In the genomic region with DNA sequence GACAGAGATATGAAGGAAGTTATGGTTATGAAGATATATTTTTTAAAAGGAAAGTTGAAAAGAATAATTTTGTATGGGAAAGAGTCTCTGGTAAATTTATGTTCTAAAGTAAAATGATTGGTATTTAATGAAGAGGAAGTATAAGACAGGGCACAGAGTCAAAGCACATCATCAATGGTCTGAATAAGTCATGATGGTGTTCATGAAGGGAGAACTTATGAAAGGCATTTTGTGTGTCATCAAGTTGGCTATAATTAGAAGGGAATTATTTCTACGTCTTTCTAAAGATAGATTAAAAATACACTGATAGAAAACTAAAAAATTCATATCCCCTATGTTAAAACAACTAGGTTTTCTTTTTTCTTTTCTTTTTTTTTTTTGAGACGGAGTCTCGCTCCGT, we compare ENCODE assay signal across 1 cellular context.
TF ChIP-seq lines count a peak whose summit lies in the region.

No MANE protein-coding gene starts in this region.

TF ChIP-seq in IMR-90, 13 proteins besides CTCF, POLR2A, EP300 and RAD21:
- TF ChIP-seq RCOR1 (IDR thresholded peaks at IDR 0.05; ENCODE audit: insufficient replicate concordance, low read length) (no peak), RFX5 (IDR thresholded peaks at IDR 0.05; ENCODE audit: low read depth, low read length) (no peak), NFE2L2 (IDR thresholded peaks at IDR 0.05; ENCODE audit: low read depth, low read length) (no peak), MXI1 (IDR thresholded peaks at IDR 0.05; ENCODE audit: borderline replicate concordance, low read depth, low read length) (no peak), FOS (IDR thresholded peaks at IDR 0.05; ENCODE audit: low read depth, low read length) (no peak), MAZ (IDR thresholded peaks at IDR 0.05; ENCODE audit: borderline replicate concordance, low read depth, low read length) (no peak), SMC3 (IDR thresholded peaks at IDR 0.05; ENCODE audit: low read depth, low read length) (no peak), CHD1 (IDR thresholded peaks at IDR 0.05; ENCODE audit: low read depth, low read length) (no peak), MAFK (IDR thresholded peaks at IDR 0.05; ENCODE audit: low read depth, low read length) (no peak), ELK1 (IDR thresholded peaks at IDR 0.05; ENCODE audit: borderline replicate concordance, low read depth, low read length) (no peak), CEBPB (IDR thresholded peaks at IDR 0.05; ENCODE audit: low read depth, low read length) (no peak)
- TF ChIP-seq, protein P1, sequence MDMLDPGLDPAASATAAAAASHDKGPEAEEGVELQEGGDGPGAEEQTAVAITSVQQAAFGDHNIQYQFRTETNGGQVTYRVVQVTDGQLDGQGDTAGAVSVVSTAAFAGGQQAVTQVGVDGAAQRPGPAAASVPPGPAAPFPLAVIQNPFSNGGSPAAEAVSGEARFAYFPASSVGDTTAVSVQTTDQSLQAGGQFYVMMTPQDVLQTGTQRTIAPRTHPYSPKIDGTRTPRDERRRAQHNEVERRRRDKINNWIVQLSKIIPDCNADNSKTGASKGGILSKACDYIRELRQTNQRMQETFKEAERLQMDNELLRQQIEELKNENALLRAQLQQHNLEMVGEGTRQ (IDR thresholded peaks at IDR 0.05; ENCODE audit: low read depth, low read length), result no peak
